15 cellular contexts compared by ENCODE assay signal in genomic region chr3:124927454-124928079, GRCh38. TPM values are rescaled to one million over a fixed set of nuclear protein-coding genes. Genes with fewer than 3 reads are reported as not detected.
DNase-seq lines count a peak whose midpoint lies in the region; ATAC-seq lines count a peak whose summit lies in the region.
"Had no signal": no experiment of that assay in that cellular context is flagged by ENCODE, and none has a peak within 500 bp of the region (broad histone marks: within the 10 kb centered on the region; RNA-seq: fewer than 3 reads in every experiment).

No MANE protein-coding gene starts in this region.

- no peaks in the 10 kb centered on the region for H3K79me2 ChIP-seq in trophoblast cell (ENCODE audit: control insufficient read depth, insufficient read depth, low read length, poor library complexity)

- DNase-seq in activated naive CD8-positive, alpha-beta T cell treated with anti-CD3 and anti-CD28 coated beads, Interleukin-2, amount 10 ng/mL, durations not matched to agents 7 days and 5 days: no peak
- DNase-seq in activated naive CD8-positive, alpha-beta T cell treated with anti-CD3 and anti-CD28 coated beads, Interleukin-2, amount 50 U/mL, for 24 hours: no peak
- DNase-seq in stimulated activated effector memory CD8-positive, alpha-beta T cell treated with anti-CD3 and anti-CD28 coated beads, Interleukin-12 subunit alpha, Interleukin-12 subunit beta, amount 100 ng/mL, for 72 hours (ENCODE audit: low spot score in 2 of 2): no peak
- DNase-seq in aorta (no peak), A172 (ENCODE audit: low spot score) (no peak), trophoblast cell (no peak)
- DNase-seq: 8988T, activated B cell treated with CpG ODN at 0.5 μM for 24 hours, cortex of kidney, ovary, upper lobe of right lung had no signal

- 96 to 97% methylated on average over 3 of the region's 3 CpGs for WGBS in aorta, 2 donors
- no CpG with 5 or more reads among the region's 3 CpGs for WGBS in trophoblast cell (ENCODE audit: extremely low coverage, insufficient coverage, insufficient read length)

- no peak overlapping the region for H2BK120ac ChIP-seq in trophoblast cell (ENCODE audit: insufficient read depth, low read length, poor library complexity)

- no peaks in the 10 kb centered on the region for H3K9me3 ChIP-seq in aorta (ENCODE audit: control insufficient read depth, low read length)
- H3K9me3 ChIP-seq in trophoblast cell (ENCODE audit: insufficient read depth, low read depth, low read length): no peaks in the 10 kb centered on the region
- H3K9me3 ChIP-seq: ovary, upper lobe of right lung had no signal

- no peaks in the 10 kb centered on the region for H3K36me3 Mint-ChIP-seq in activated naive CD8-positive, alpha-beta T cell treated with anti-CD3 and anti-CD28 coated beads, Interleukin-2, amount 10 ng/mL, durations not matched to agents 7 days and 5 days
- no peaks in the 10 kb centered on the region for H3K36me3 Mint-ChIP-seq in activated naive CD8-positive, alpha-beta T cell treated with anti-CD3 and anti-CD28 coated beads, Interleukin-2, amount 50 U/mL, for 24 hours (ENCODE audit: low read depth)
- H3K36me3 Mint-ChIP-seq in stimulated activated effector memory CD8-positive, alpha-beta T cell treated with anti-CD3 and anti-CD28 coated beads, Interleukin-12 subunit alpha, Interleukin-12 subunit beta, amount 100 ng/mL, for 72 hours: no peaks in the 10 kb centered on the region

- no peak overlapping the region for H3K4me2 ChIP-seq in trophoblast cell (ENCODE audit: low read length)
- H3K4me2 ChIP-seq: GM23338 had no signal

- peaks cover 10% of the 10 kb centered on the region for H3K4me1 Mint-ChIP-seq in activated naive CD8-positive, alpha-beta T cell treated with anti-CD3 and anti-CD28 coated beads, Interleukin-2, amount 10 ng/mL, durations not matched to agents 7 days and 5 days
- no peaks in the 10 kb centered on the region for H3K4me1 Mint-ChIP-seq in activated naive CD8-positive, alpha-beta T cell treated with anti-CD3 and anti-CD28 coated beads, Interleukin-2, amount 50 U/mL, for 24 hours
- peaks cover 6% of the 10 kb centered on the region for H3K4me1 Mint-ChIP-seq in stimulated activated effector memory CD8-positive, alpha-beta T cell treated with anti-CD3 and anti-CD28 coated beads, Interleukin-12 subunit alpha, Interleukin-12 subunit beta, amount 100 ng/mL, for 72 hours
- H3K4me1 Mint-ChIP-seq: activated B cell treated with CpG ODN at 0.5 μM for 24 hours, GM23338 had no signal

- no peak overlapping the region for H3K23ac ChIP-seq in trophoblast cell (ENCODE audit: low read length)

- H4K91ac ChIP-seq in trophoblast cell (ENCODE audit: low read depth, low read length): no peak overlapping the region

- H3K27me3 Mint-ChIP-seq in activated naive CD8-positive, alpha-beta T cell treated with anti-CD3 and anti-CD28 coated beads, Interleukin-2, amount 10 ng/mL, durations not matched to agents 7 days and 5 days: peaks cover 50% of the 10 kb centered on the region
- peaks cover 16% of the 10 kb centered on the region for H3K27me3 Mint-ChIP-seq in activated naive CD8-positive, alpha-beta T cell treated with anti-CD3 and anti-CD28 coated beads, Interleukin-2, amount 50 U/mL, for 24 hours

- H3K14ac ChIP-seq in trophoblast cell (ENCODE audit: low read length): no peak overlapping the region

- no peak overlapping the region for H2BK5ac ChIP-seq in trophoblast cell (ENCODE audit: low read depth, low read length, poor library complexity)

- no peak overlapping the region for H3K4me3 Mint-ChIP-seq in activated naive CD8-positive, alpha-beta T cell treated with anti-CD3 and anti-CD28 coated beads, Interleukin-2, amount 10 ng/mL, durations not matched to agents 7 days and 5 days
- no peak overlapping the region for H3K4me3 Mint-ChIP-seq in activated naive CD8-positive, alpha-beta T cell treated with anti-CD3 and anti-CD28 coated beads, Interleukin-2, amount 50 U/mL, for 24 hours
- H3K4me3 Mint-ChIP-seq in stimulated activated effector memory CD8-positive, alpha-beta T cell treated with anti-CD3 and anti-CD28 coated beads, Interleukin-12 subunit alpha, Interleukin-12 subunit beta, amount 100 ng/mL, for 72 hours: no peak overlapping the region
- H3K4me3 Mint-ChIP-seq: activated B cell treated with CpG ODN at 0.5 μM for 24 hours, GM23338 had no signal

- no peak overlapping the region for H4K12ac ChIP-seq in trophoblast cell (ENCODE audit: low read depth, low read length)

- no peak overlapping the region for H2AFZ ChIP-seq in trophoblast cell (ENCODE audit: insufficient read depth, low read length, poor library complexity)
- H2AFZ ChIP-seq: GM23338 had no signal

- no peak overlapping the region for H3K18ac ChIP-seq in trophoblast cell (ENCODE audit: low read length)

- no peak overlapping the region for H4K8ac ChIP-seq in trophoblast cell (ENCODE audit: low read depth, low read length)

- H3K36me3 ChIP-seq in aorta (ENCODE audit: control insufficient read depth in 1 of 2, insufficient read depth in 2 of 2, low read length in 1 of 2) (no peaks in the 10 kb centered on the region), trophoblast cell (ENCODE audit: control insufficient read depth in 1 of 2, insufficient read depth in 2 of 2, low read length in 2 of 2) (no peaks in the 10 kb centered on the region)
- H3K36me3 ChIP-seq: ovary, upper lobe of right lung had no signal

- H2AK5ac ChIP-seq in trophoblast cell (ENCODE audit: low read length): no peak overlapping the region

- H2BK12ac ChIP-seq in trophoblast cell (ENCODE audit: low read length): no peak overlapping the region

- H3K4me3 ChIP-seq in aorta (ENCODE audit: low read length in 2 of 2) (no peak overlapping the region), trophoblast cell (ENCODE audit: low read depth, low read length) (no peak overlapping the region)
- H3K4me3 ChIP-seq: GM23338, ovary, upper lobe of right lung had no signal

- no peak overlapping the region for H3K9ac ChIP-seq in trophoblast cell (ENCODE audit: low read length)

- H3K79me1 ChIP-seq in trophoblast cell (ENCODE audit: low read length): no peaks in the 10 kb centered on the region

- intact Hi-C loops in aorta (cut with DNase I): loop anchor here (5.0 to 10.0 kb wide), 3 partner anchors 235 to 657 kb away; no protein-coding TSS in a partner anchor

- no peak overlapping the region for H3K4ac ChIP-seq in trophoblast cell (ENCODE audit: low read depth, low read length)

- H3K27ac Mint-ChIP-seq in activated naive CD8-positive, alpha-beta T cell treated with anti-CD3 and anti-CD28 coated beads, Interleukin-2, amount 10 ng/mL, durations not matched to agents 7 days and 5 days: no peak overlapping the region
- H3K27ac Mint-ChIP-seq in activated naive CD8-positive, alpha-beta T cell treated with anti-CD3 and anti-CD28 coated beads, Interleukin-2, amount 50 U/mL, for 24 hours: no peak overlapping the region
- H3K27ac Mint-ChIP-seq in stimulated activated effector memory CD8-positive, alpha-beta T cell treated with anti-CD3 and anti-CD28 coated beads, Interleukin-12 subunit alpha, Interleukin-12 subunit beta, amount 100 ng/mL, for 72 hours: no peak overlapping the region
- H3K27ac Mint-ChIP-seq: activated B cell treated with CpG ODN at 0.5 μM for 24 hours, GM23338 had no signal

- H3K27ac ChIP-seq in aorta (ENCODE audit: low read depth in 1 of 2, low read length in 2 of 2): no peak overlapping the region
- no peak overlapping the region for H3K27ac ChIP-seq in trophoblast cell (ENCODE audit: low read depth, low read length)
- H3K27ac ChIP-seq: ovary, upper lobe of right lung had no signal

- POLR2A ChIA-PET in activated naive CD8-positive, alpha-beta T cell treated with anti-CD3 and anti-CD28 coated beads, Interleukin-2, amount 10 ng/mL, durations not matched to agents 7 days and 5 days (lab: Charles Lee): interaction anchor here (1.2 kb wide), 1 partner anchor 275 kb away, joined by 4 read pairs; no protein-coding TSS in a partner anchor

- no peaks in the 10 kb centered on the region for H3K4me1 ChIP-seq in aorta (ENCODE audit: control insufficient read depth in 1 of 2, insufficient read depth in 2 of 2, low read length in 2 of 2)
- H3K4me1 ChIP-seq in trophoblast cell (ENCODE audit: control insufficient read depth in 1 of 2, insufficient read depth in 2 of 2, low read length in 2 of 2): no peaks in the 10 kb centered on the region
- H3K4me1 ChIP-seq: upper lobe of right lung had no signal

- no peaks in the 10 kb centered on the region for H3K9me3 Mint-ChIP-seq in activated naive CD8-positive, alpha-beta T cell treated with anti-CD3 and anti-CD28 coated beads, Interleukin-2, amount 10 ng/mL, durations not matched to agents 7 days and 5 days
- no peaks in the 10 kb centered on the region for H3K9me3 Mint-ChIP-seq in activated naive CD8-positive, alpha-beta T cell treated with anti-CD3 and anti-CD28 coated beads, Interleukin-2, amount 50 U/mL, for 24 hours
- no peaks in the 10 kb centered on the region for H3K9me3 Mint-ChIP-seq in stimulated activated effector memory CD8-positive, alpha-beta T cell treated with anti-CD3 and anti-CD28 coated beads, Interleukin-12 subunit alpha, Interleukin-12 subunit beta, amount 100 ng/mL, for 72 hours
- H3K9me3 Mint-ChIP-seq: activated B cell treated with CpG ODN at 0.5 μM for 24 hours, GM23338 had no signal

- ATAC-seq in activated naive CD8-positive, alpha-beta T cell treated with anti-CD3 and anti-CD28 coated beads, Interleukin-2, amount 10 ng/mL, durations not matched to agents 7 days and 5 days (ENCODE audit: low read depth): peak; percentile 58
- no peak for ATAC-seq in activated naive CD8-positive, alpha-beta T cell treated with anti-CD3 and anti-CD28 coated beads, Interleukin-2, amount 50 U/mL, for 24 hours
- ATAC-seq in GM21786 (IDR thresholded peaks at IDR 0.05; ENCODE audit: unreplicated experiment): peak; percentile 66
- peak; percentile 72 for ATAC-seq in HG03280 (IDR thresholded peaks at IDR 0.05; ENCODE audit: unreplicated experiment)
- peak; percentile 62 for ATAC-seq in stimulated activated effector memory CD8-positive, alpha-beta T cell treated with anti-CD3 and anti-CD28 coated beads, Interleukin-12 subunit alpha, Interleukin-12 subunit beta, amount 100 ng/mL, for 72 hours
- no peak for ATAC-seq in aorta (ENCODE audit: low FRiP score)

- H3K27me3 ChIP-seq in aorta (ENCODE audit: control insufficient read depth in 1 of 2, insufficient read depth in 2 of 2, low read length in 1 of 2) (no peaks in the 10 kb centered on the region), trophoblast cell (ENCODE audit: insufficient read depth, low read length) (no peaks in the 10 kb centered on the region)
- H3K27me3 ChIP-seq: ovary, upper lobe of right lung had no signal

RNA-seq across cellular contexts. Expression of gene MUC13, which starts 7.0 kb away (rescaled TPM):
- not detected for total RNA-seq in activated naive CD8-positive, alpha-beta T cell treated with anti-CD3 and anti-CD28 coated beads, Interleukin-2, amount 10 ng/mL, durations not matched to agents 7 days and 5 days
- total RNA-seq in aorta: under 1 TPM in 1 of 2 donors, not detected in 1; 0.18 TPM
- 10 to 100 TPM in 1 of 2 donors, under 1 TPM in 1; 0.54 to 16.5 TPM for polyA plus RNA-seq in aorta
- 0.17 TPM in 1 of 2 replicates, not detected in the other for total RNA-seq in A172 (2014; rRNA removed; shearing (Covaris generic))
- 0.07 and 0.11 TPM in 2 replicates for polyA plus RNA-seq in trophoblast cell (2013)
- total RNA-seq: activated B cell treated with CpG ODN at 0.5 μM for 24 hours, GM23338, OCI-LY7, upper lobe of right lung had no signal
- polyA plus RNA-seq: GM23338 had no signal

RNA-seq across cellular contexts. Expression of gene ITGB5, which starts 40.4 kb away (rescaled TPM):
- 1 to 10 TPM; 2.0 to 3.7 TPM for total RNA-seq in activated naive CD8-positive, alpha-beta T cell treated with anti-CD3 and anti-CD28 coated beads, Interleukin-2, amount 10 ng/mL, durations not matched to agents 7 days and 5 days
- total RNA-seq in aorta: 100 to 1,000 TPM; 332 to 369 TPM
- 100 to 1,000 TPM; 101 to 251 TPM for polyA plus RNA-seq in aorta
- total RNA-seq in A172 (2014; rRNA removed; shearing (Covaris generic)): 118 and 146 TPM in 2 replicates
- polyA plus RNA-seq in trophoblast cell (2013): 121 and 127 TPM in 2 replicates
- total RNA-seq: activated B cell treated with CpG ODN at 0.5 μM for 24 hours, OCI-LY7 had no signal

Comparison
In these comparisons a context has a peak if more than half of its experiments do, and no peak if none do; other contexts are left out.
1. ATAC-seq: peak in activated naive CD8-positive, alpha-beta T cell treated with anti-CD3 and anti-CD28 coated beads, Interleukin-2, amount 10 ng/mL, durations not matched to agents 7 days and 5 days (single experiment), GM21786 (single experiment), HG03280 (single experiment) and stimulated activated effector memory CD8-positive, alpha-beta T cell treated with anti-CD3 and anti-CD28 coated beads, Interleukin-12 subunit alpha, Interleukin-12 subunit beta, amount 100 ng/mL, for 72 hours (single experiment); none in activated naive CD8-positive, alpha-beta T cell treated with anti-CD3 and anti-CD28 coated beads, Interleukin-2, amount 50 U/mL, for 24 hours (single experiment) and aorta (single experiment).
2. RNA of gene ITGB5, which starts 40.4 kb away (total RNA-seq): 332 to 369 TPM in aorta and 118 to 146 TPM in A172; 2.0 to 3.7 TPM in activated naive CD8-positive, alpha-beta T cell treated with anti-CD3 and anti-CD28 coated beads, Interleukin-2, amount 10 ng/mL, durations not matched to agents 7 days and 5 days; every median in the first group is over 10 times any median in the second.